In the genomic region with DNA sequence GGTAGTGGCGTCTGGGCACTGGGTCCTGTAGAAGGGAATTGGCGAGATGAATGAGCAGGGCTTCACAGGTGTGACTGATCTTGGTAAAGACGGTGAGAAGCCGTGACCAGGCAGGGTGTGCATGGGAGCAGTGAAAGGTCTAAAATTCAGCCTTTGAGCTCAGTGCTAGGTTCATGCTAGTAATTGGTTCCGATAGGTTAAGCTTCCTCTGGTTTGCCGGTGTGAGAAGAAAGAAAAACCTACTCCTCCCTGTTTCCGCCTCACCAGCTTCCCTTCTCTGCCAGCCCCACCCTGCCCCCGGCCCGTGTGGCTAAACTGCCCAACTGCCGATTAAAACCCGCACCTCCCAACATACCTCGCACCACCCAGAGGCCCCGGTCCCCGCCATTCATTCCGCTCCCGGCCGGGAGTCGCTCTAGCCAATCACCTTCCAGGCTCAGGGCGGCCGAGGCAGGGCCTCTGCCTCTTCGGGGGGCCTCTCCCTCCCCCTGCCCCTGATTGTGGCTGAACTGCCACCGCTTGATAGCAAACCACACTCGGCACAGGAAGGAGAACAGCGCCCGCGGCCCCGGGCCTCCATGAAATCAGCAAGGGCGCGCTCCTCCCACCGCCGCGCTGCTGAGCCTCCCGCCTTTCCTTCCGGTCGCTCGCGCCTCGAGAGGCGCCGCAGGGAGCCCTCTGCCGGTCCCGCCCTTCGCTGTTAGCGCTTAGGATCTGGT, we compare ENCODE assay signal across 8 cellular contexts. TPM values are rescaled to one million over a fixed set of nuclear protein-coding genes. Genes with fewer than 3 reads are reported as not detected.
DNase-seq lines count a peak whose midpoint lies in the region; ATAC-seq and TF ChIP-seq lines count a peak whose summit lies in the region.

No MANE protein-coding gene starts in this region.

- H3K9me3 ChIP-seq in endodermal cell (ENCODE audit: control insufficient read depth, low read length) (no peaks in the 10 kb centered on the region), mesodermal cell (ENCODE audit: control insufficient read depth, low read length) (no peaks in the 10 kb centered on the region)

- H3K36me3 ChIP-seq in endodermal cell (ENCODE audit: control insufficient read depth, insufficient read depth, low read length) = no peaks in the 10 kb centered on the region
- H3K36me3 ChIP-seq in mesodermal cell (ENCODE audit: control insufficient read depth, insufficient read depth, low read length) = no peaks in the 10 kb centered on the region

- H3K4me1 ChIP-seq in endodermal cell (ENCODE audit: control insufficient read depth, insufficient read depth, low read length) = no peaks in the 10 kb centered on the region
- H3K4me1 ChIP-seq in mesodermal cell (ENCODE audit: control insufficient read depth, insufficient read depth, low read length, poor library complexity, severe bottlenecking) = peaks cover 12% of the 10 kb centered on the region

- H3K27ac Mint-ChIP-seq in activated CD8-positive, alpha-beta memory T cell treated with anti-CD3 and anti-CD28 coated beads, Interleukin-2, amount 10 ng/mL, durations not matched to agents 7 days and 5 days = peak overlapping the region; percentile 96
- peak overlapping the region; percentile 97 for H3K27ac Mint-ChIP-seq in endodermal cell

- DNase-seq in COR-L47 (lab: John Stamatoyannopoulos, UW) (peak; percentile 97), HUDEP-2 (lab: John Stamatoyannopoulos, UW; ENCODE audit: unreplicated experiment in 76 of 76) (peak in 75 of 76 experiments; percentile 88 to 98 (median 96)), NOMO-1 treated with DMSO at 0.1 percent for 48 hours (lab: John Stamatoyannopoulos, UW; ENCODE audit: unreplicated experiment) (peak; percentile 100), endodermal cell (peak; percentile 97)
- DNase-seq in activated CD8-positive, alpha-beta memory T cell treated with anti-CD3 and anti-CD28 coated beads, Interleukin-2, amount 10 ng/mL, durations not matched to agents 7 days and 5 days = peak; percentile 98
- DNase-seq in stimulated activated CD8-positive, alpha-beta memory T cell treated with anti-CD3 and anti-CD28 coated beads, Interleukin-15, amount 100 ng/mL, for 4 hours (ENCODE audit: low read depth in 2 of 2) = peak; percentile 60 to 76

- WGBS in endodermal cell (ENCODE audit: insufficient coverage in 1 of 2, insufficient read length in 1 of 2), 2 experiments = 0 to 3% methylated on average over 7 to 44 of the region's 44 CpGs
- 3 to 4% methylated on average over 34 to 38 of the region's 44 CpGs for WGBS in mesodermal cell (ENCODE audit: insufficient coverage in 2 of 2), 2 experiments

- TF ChIP-seq CTCF in endodermal cell (conservative IDR thresholded peaks at IDR 0.05) = peak; percentile 19

- peak; percentile 75 for ATAC-seq in GM21381 (IDR thresholded peaks at IDR 0.05; ENCODE audit: unreplicated experiment)
- peak; percentile 85 for ATAC-seq in activated CD8-positive, alpha-beta memory T cell treated with anti-CD3 and anti-CD28 coated beads, Interleukin-2, amount 10 ng/mL, durations not matched to agents 7 days and 5 days

- H3K4me1 Mint-ChIP-seq in activated CD8-positive, alpha-beta memory T cell treated with anti-CD3 and anti-CD28 coated beads, Interleukin-2, amount 10 ng/mL, durations not matched to agents 7 days and 5 days = peaks cover 59% of the 10 kb centered on the region
- H3K4me1 Mint-ChIP-seq in endodermal cell = peaks cover 16% of the 10 kb centered on the region

- H3K4me3 ChIP-seq in endodermal cell (ENCODE audit: low read length) = peak overlapping the region; percentile 84
- peak overlapping the region; percentile 52 for H3K4me3 ChIP-seq in mesodermal cell (ENCODE audit: extremely low read depth, insufficient read depth, low read length, poor library complexity, severe bottlenecking)

- peaks cover 5% of the 10 kb centered on the region for H3K36me3 Mint-ChIP-seq in activated CD8-positive, alpha-beta memory T cell treated with anti-CD3 and anti-CD28 coated beads, Interleukin-2, amount 10 ng/mL, durations not matched to agents 7 days and 5 days
- no peaks in the 10 kb centered on the region for H3K36me3 Mint-ChIP-seq in endodermal cell (ENCODE audit: low read depth)

- no peaks in the 10 kb centered on the region for H3K27me3 ChIP-seq in endodermal cell (ENCODE audit: control insufficient read depth, insufficient read depth, low read length, poor library complexity, severe bottlenecking)

- peak overlapping the region; percentile 71 for H3K4me3 Mint-ChIP-seq in activated CD8-positive, alpha-beta memory T cell treated with anti-CD3 and anti-CD28 coated beads, Interleukin-2, amount 10 ng/mL, durations not matched to agents 7 days and 5 days
- peak overlapping the region; percentile 80 for H3K4me3 Mint-ChIP-seq in endodermal cell

- CTCF ChIA-PET in activated CD8-positive, alpha-beta memory T cell treated with anti-CD3 and anti-CD28 coated beads, Interleukin-2, amount 10 ng/mL, durations not matched to agents 7 days and 5 days (lab: Charles Lee) = interaction anchor here (0.7 to 10.3 kb wide), 10 partner anchors 8 to 128 kb away, joined by 3 to 113 read pairs (median 4); a partner anchor contains a TSS

- H3K27me3 Mint-ChIP-seq in activated CD8-positive, alpha-beta memory T cell treated with anti-CD3 and anti-CD28 coated beads, Interleukin-2, amount 10 ng/mL, durations not matched to agents 7 days and 5 days = no peaks in the 10 kb centered on the region
- H3K27me3 Mint-ChIP-seq in endodermal cell (ENCODE audit: insufficient read depth) = peaks cover 5% of the 10 kb centered on the region

- H3K9ac ChIP-seq in endodermal cell (ENCODE audit: extremely low read depth, low read length, poor library complexity, severe bottlenecking) = peak overlapping the region; percentile 77

- H3K27ac ChIP-seq in endodermal cell (ENCODE audit: low read depth, low read length) = peak overlapping the region; percentile 93
- H3K27ac ChIP-seq in mesodermal cell (ENCODE audit: low read depth, low read length, severe bottlenecking) = peak overlapping the region; percentile 91

- no peaks in the 10 kb centered on the region for H3K9me3 Mint-ChIP-seq in activated CD8-positive, alpha-beta memory T cell treated with anti-CD3 and anti-CD28 coated beads, Interleukin-2, amount 10 ng/mL, durations not matched to agents 7 days and 5 days (ENCODE audit: low read depth)
- H3K9me3 Mint-ChIP-seq in endodermal cell = no peaks in the 10 kb centered on the region

RNA-seq across cellular contexts. Expression of a gene that starts 7.3 kb away (rescaled TPM):
- 10 to 100 TPM; 37.5 to 47.8 TPM for total RNA-seq in activated CD8-positive, alpha-beta memory T cell treated with anti-CD3 and anti-CD28 coated beads, Interleukin-2, amount 10 ng/mL, durations not matched to agents 7 days and 5 days
- 1 to 10 TPM; 2.1 to 3.2 TPM for total RNA-seq in endodermal cell
- 0.57 TPM for polyA plus RNA-seq in endodermal cell (2013, experiment 1 of 2)
- polyA plus RNA-seq in endodermal cell (2013, experiment 2 of 2) = 0.33 TPM
- polyA plus RNA-seq in mesodermal cell (2013, experiment 1 of 2) = 4.4 TPM
- polyA plus RNA-seq in mesodermal cell (2013, experiment 2 of 2) = 2.7 TPM

Comparison
In these comparisons a context has a peak if more than half of its experiments do, and no peak if none do; other contexts are left out.
1. Peak in every context shown above with its lines: DNase-seq, ATAC-seq, H3K4me3 ChIP-seq and H3K27ac ChIP-seq.
2. RNA of a gene that starts 7.3 kb away (total RNA-seq): 37.5 to 47.8 TPM in activated CD8-positive, alpha-beta memory T cell treated with anti-CD3 and anti-CD28 coated beads, Interleukin-2, amount 10 ng/mL, durations not matched to agents 7 days and 5 days; 2.1 to 3.2 TPM in endodermal cell; every median in the first group is over 4 times any median in the second.